ENCODE assay signal across 16 cellular contexts in the genomic region with DNA sequence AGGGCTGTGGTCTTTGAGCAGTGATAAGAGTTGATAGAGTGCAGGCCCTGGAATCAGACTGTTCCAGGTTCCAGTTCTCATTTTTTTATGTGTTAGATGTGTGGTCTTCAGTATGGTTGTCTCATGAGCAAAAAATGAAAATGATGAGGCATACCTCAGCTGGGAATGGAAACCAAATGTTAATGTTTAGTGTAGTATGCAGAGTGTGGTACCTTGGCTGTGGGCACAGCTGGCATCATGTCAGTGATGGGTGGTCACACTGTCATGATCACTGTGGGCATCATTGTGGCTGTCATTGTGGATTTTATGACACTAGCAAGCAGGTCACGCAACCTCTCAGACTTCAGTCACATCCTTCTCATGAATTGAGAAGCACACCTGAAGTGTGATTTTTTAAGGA. TPM values are rescaled to one million over a fixed set of nuclear protein-coding genes. Genes with fewer than 3 reads are reported as not detected.
"Had no signal": no experiment of that assay in that cellular context is flagged by ENCODE, and none has a peak within 500 bp of the region (broad histone marks: within the 10 kb centered on the region; RNA-seq: fewer than 3 reads in every experiment).

No MANE protein-coding gene starts in this region.

- H3K27me3 ChIP-seq: adrenal gland, dorsolateral prefrontal cortex, tibial artery, uterus had no signal

- H3K4me3 ChIP-seq: adrenal gland, cardiac muscle cell, dorsolateral prefrontal cortex, prostate gland, tibial artery, uterus had no signal

- H3K4me1 ChIP-seq: prostate gland had no signal

- DNase-seq: activated CD4-positive, alpha-beta T cell treated with anti-CD3 and anti-CD28 coated beads, Interleukin-2, amount 50 U/mL, for 48 hours; activated CD8-positive, alpha-beta memory T cell treated with anti-CD3 and anti-CD28 coated beads, Interleukin-2, amount 10 ng/mL, durations not matched to agents 7 days and 5 days; activated effector memory CD4-positive, alpha-beta T cell treated with anti-CD3 and anti-CD28 coated beads, Interleukin-2, amount 50 U/mL, for 16 hours; activated T-cell treated with anti-CD3 and anti-CD28 coated beads, Interleukin-2, amount 50 U/mL, for 1 hour; adrenal gland; dorsolateral prefrontal cortex; endodermal cell; hippocampal formation; tibial artery; uterus; WERI-Rb-1 had no signal

- H3K27ac ChIP-seq: adrenal gland, cardiac muscle cell, dorsolateral prefrontal cortex, prostate gland, tibial artery, uterus, WERI-Rb-1 had no signal

- ATAC-seq: activated CD8-positive, alpha-beta memory T cell treated with anti-CD3 and anti-CD28 coated beads, Interleukin-2, amount 10 ng/mL, durations not matched to agents 7 days and 5 days; sciatic nerve; stimulated activated memory B cell treated with anti-CD40 and anti-IgM and Interleukin-4, amounts not matched to agents 10 μg/mL and 1 μg/mL and 100 μg/mL, for 72 hours had no signal

- H3K36me3 ChIP-seq: adrenal gland, cardiac muscle cell, prostate gland, tibial artery, uterus, WERI-Rb-1 had no signal

- H3K9me3 ChIP-seq: adrenal gland, prostate gland, tibial artery, uterus had no signal

RNA-seq across cellular contexts. Expression of gene ABLIM3, which starts 6.4 kb away (rescaled TPM):
- total RNA-seq: T-helper 1 cell treated with Interleukin-12 subunit alpha and Interleukin-12 subunit beta and Interleukin-4 antibody, amounts not matched to agents 30 ng/mL and 1 ng/mL, for 36 hours had no signal
